In genomic region chr12:123750159-123750656, GRCh38 we compare ENCODE assay signal across 26 cellular contexts.
"Had no signal": no experiment of that assay in that cellular context is flagged by ENCODE, and none has a peak within 500 bp of the region (broad histone marks: within the 10 kb centered on the region; RNA-seq: fewer than 3 reads in every experiment).

No MANE protein-coding gene starts in this region.

- H3K9me3 Mint-ChIP-seq: naive thymus-derived CD8-positive, alpha-beta T cell; stimulated activated naive B cell treated with anti-CD40 and anti-IgM and Interleukin-4, amounts not matched to agents 10 μg/mL and 1 μg/mL and 100 μg/mL, for 72 hours; type B pancreatic cell had no signal

- H2AFZ ChIP-seq: hepatocyte had no signal

- H3K4me3 Mint-ChIP-seq: stimulated activated naive B cell treated with anti-CD40 and anti-IgM and Interleukin-4, amounts not matched to agents 10 μg/mL and 1 μg/mL and 100 μg/mL, for 72 hours; type B pancreatic cell had no signal

- H3K9me3 ChIP-seq: heart right ventricle, left lung, lower lobe of right lung, pancreas, prostate gland, tibial nerve, uterus had no signal

- H3K27me3 ChIP-seq: heart right ventricle, hepatocyte, left lung, pancreas, tibial nerve, uterus had no signal

- FAIRE-seq: kidney, pancreas had no signal

- H3K27ac Mint-ChIP-seq: stimulated activated naive B cell treated with anti-CD40 and anti-IgM and Interleukin-4, amounts not matched to agents 10 μg/mL and 1 μg/mL and 100 μg/mL, for 72 hours; type B pancreatic cell had no signal

- H3K27me3 Mint-ChIP-seq: naive thymus-derived CD8-positive, alpha-beta T cell; stimulated activated naive B cell treated with anti-CD40 and anti-IgM and Interleukin-4, amounts not matched to agents 10 μg/mL and 1 μg/mL and 100 μg/mL, for 72 hours; type B pancreatic cell had no signal

- H3K36me3 ChIP-seq: uterus had no signal

- DNase-seq: heart right ventricle; kidney; left colon; left lung; lower lobe of right lung; mammary epithelial cell; mesenchymal stem cell; naive thymus-derived CD8-positive, alpha-beta T cell; nucleus accumbens; pancreas; posterior cingulate gyrus; retina; right cardiac atrium; stimulated activated CD4-positive, alpha-beta T cell treated with anti-CD3 and anti-CD28 coated beads, Interleukin-12 subunit alpha, Interleukin-12 subunit beta, amount 100 ng/mL, for 4 hours; stimulated activated CD4-positive, alpha-beta T cell treated with anti-CD3 and anti-CD28 coated beads, Interleukin-15, amount 100 ng/mL, for 24 hours; stimulated activated CD4-positive, alpha-beta T cell treated with anti-CD3 and anti-CD28 coated beads, Interleukin-2, amount 100 ng/mL, for 24 hours; stimulated activated CD4-positive, alpha-beta T cell treated with anti-CD3 and anti-CD28 coated beads, Interleukin-4, amount 100 ng/mL, for 1 hour; stimulated activated naive B cell treated with anti-CD40 and anti-IgM and Interleukin-4, amounts not matched to agents 10 μg/mL and 1 μg/mL and 100 μg/mL, for 72 hours; stimulated activated naive CD8-positive, alpha-beta T cell treated with anti-CD3 and anti-CD28 coated beads, Interleukin-15, Interleukin-2, amounts not matched to agents 100 U/mL and 50 U/mL, for 24 hours; uterus had no signal

- H3K79me2 ChIP-seq: hepatocyte had no signal

- H3K4me2 ChIP-seq: hepatocyte had no signal

- H3K4me3 ChIP-seq: heart right ventricle, hepatocyte, left lung, lower lobe of right lung, pancreas, prostate gland, skin epidermis, tibial nerve, uterus had no signal

- H3K27ac ChIP-seq: heart right ventricle, hepatocyte, left lung, lower lobe of right lung, pancreas, prostate gland, skin epidermis, tibial nerve, uterus had no signal

- H3K4me1 ChIP-seq: lower lobe of right lung, pancreas, prostate gland, tibial nerve, uterus had no signal

- ATAC-seq: heart right ventricle; left colon; left lung; lower lobe of right lung; naive thymus-derived CD8-positive, alpha-beta T cell; pancreas; right cardiac atrium; sciatic nerve; stimulated activated naive B cell treated with anti-CD40 and anti-IgM and Interleukin-4, amounts not matched to agents 10 μg/mL and 1 μg/mL and 100 μg/mL, for 72 hours; stimulated activated naive CD8-positive, alpha-beta T cell treated with anti-CD3 and anti-CD28 coated beads, Interleukin-15, Interleukin-2, amounts not matched to agents 100 U/mL and 50 U/mL, for 24 hours had no signal
